In the genomic region with DNA sequence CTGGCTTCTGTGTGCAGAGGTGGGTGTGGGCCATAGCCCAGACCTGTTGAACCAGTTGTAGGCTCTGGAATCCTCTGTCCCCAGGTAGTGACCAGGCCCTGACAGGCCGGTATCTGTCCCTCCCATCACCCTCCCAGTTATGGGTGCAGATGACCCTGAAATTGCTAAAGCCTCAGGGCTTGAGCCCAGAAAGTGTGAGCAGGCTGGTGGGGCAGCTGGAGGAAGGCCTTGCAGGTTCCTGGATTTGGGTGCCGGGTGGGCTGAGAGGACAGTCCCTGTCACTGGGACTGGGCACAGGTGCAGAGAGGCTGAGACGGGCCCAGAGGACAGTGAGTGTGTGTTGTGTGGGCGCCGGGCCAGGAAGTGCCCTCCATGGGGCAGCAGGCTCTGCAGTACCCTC, we compare ENCODE assay signal across 8 cellular contexts. TPM values are rescaled to one million over a fixed set of nuclear protein-coding genes. Genes with fewer than 3 reads are reported as not detected.
A peak's percentile ranks its signal among the peaks of the same experiment; 100 is the strongest.
DNase-seq lines count a peak whose midpoint lies in the region; ATAC-seq and TF ChIP-seq lines count a peak whose summit lies in the region.
"Not testable (repeated sequence)": the region's sequence is repeated elsewhere in the genome, so short reads cannot be mapped to it uniquely, and the experiment has no call there.

No MANE protein-coding gene starts in this region.

- not testable (repeated sequence) for H3K27me3 Mint-ChIP-seq in chondrocyte (ENCODE audit: low read depth)

- H3K9me3 ChIP-seq in right cardiac atrium (ENCODE audit: control insufficient read depth, low read length); upper lobe of right lung: not testable (repeated sequence)

- not testable (repeated sequence) for H3K27me3 ChIP-seq in right cardiac atrium (ENCODE audit: control insufficient read depth, insufficient read depth); upper lobe of right lung

- intact Hi-C loops in Right ventricle myocardium superior (cut with DNase I): loop anchor here (5.0 kb wide), 1 partner anchor 37 kb away; no protein-coding TSS in a partner anchor
- intact Hi-C loops in right cardiac atrium (cut with DNase I); sciatic nerve (cut with DNase I); upper lobe of right lung (cut with DNase I): not testable (repeated sequence)

- peak; percentile 5 for ATAC-seq in Right ventricle myocardium superior (ENCODE audit: poor library complexity)
- peak in 1 of 2 donors; percentile 0 for ATAC-seq in right cardiac atrium
- ATAC-seq in sciatic nerve: not testable (repeated sequence)
- ATAC-seq in upper lobe of right lung: peak; percentile 6

- H3K4me3 Mint-ChIP-seq in chondrocyte (ENCODE audit: unreplicated experiment): not testable (repeated sequence)

- peaks cover 44% of the 10 kb centered on the region for H3K4me1 Mint-ChIP-seq in chondrocyte (ENCODE audit: low read depth)

- peak overlapping the region; percentile 71 for H3K27ac ChIP-seq in VCaP
- peak overlapping the region; percentile 34 for H3K27ac ChIP-seq in right cardiac atrium (ENCODE audit: low read length)
- peak overlapping the region; percentile 70 for H3K27ac ChIP-seq in upper lobe of right lung

- H3K9me3 Mint-ChIP-seq in chondrocyte (ENCODE audit: low read depth): not testable (repeated sequence)

- not testable (repeated sequence) for H3K36me3 Mint-ChIP-seq in chondrocyte (ENCODE audit: low read depth)

- not testable (repeated sequence) for H3K4me3 ChIP-seq in right cardiac atrium (ENCODE audit: low read length); upper lobe of right lung

- 70% methylated on average over 5 of the region's 5 CpGs for WGBS in right cardiac atrium

- DNase-seq in ELF-1 (ENCODE audit: low read depth, low spot score) (peak; percentile 64), chondrocyte (ENCODE audit: low spot score) (peak; percentile 67), Right ventricle myocardium superior (peak; percentile 48), right cardiac atrium (peak in 2 of 3 donors; percentile 60 to 68), mesenteric fat pad (ENCODE audit: low spot score) (peak; percentile 65), sciatic nerve (ENCODE audit: low spot score) (peak; percentile 46), upper lobe of right lung (peak; percentile 68)

- peaks cover 22% of the 10 kb centered on the region for H3K4me1 ChIP-seq in right cardiac atrium (ENCODE audit: control insufficient read depth, insufficient read depth, low read length)
- peaks cover 23% of the 10 kb centered on the region for H3K4me1 ChIP-seq in upper lobe of right lung

- H3K27ac Mint-ChIP-seq in chondrocyte (ENCODE audit: unreplicated experiment): not testable (repeated sequence)

- TF ChIP-seq CTCF in VCaP (conservative IDR thresholded peaks at IDR 0.05); chondrocyte (IDR thresholded peaks at IDR 0.05); upper lobe of right lung (IDR thresholded peaks at IDR 0.05): not testable (repeated sequence)

- not testable (repeated sequence) for H3K36me3 ChIP-seq in upper lobe of right lung

RNA-seq across cellular contexts. Expression of gene ST3GAL4, which starts 10.0 kb away (rescaled TPM):
- total RNA-seq in chondrocyte (30.7 to 75.9 TPM (median 30.9 TPM) in 3 replicates), Right ventricle myocardium superior (36.5 TPM), right cardiac atrium (10 to 100 TPM; 57.3 to 96.9 (median 65.4) TPM), mesenteric fat pad (65.2 TPM), sciatic nerve (72.4 TPM), upper lobe of right lung (39.2 TPM)
- polyA plus RNA-seq in right cardiac atrium: 57.5 TPM
